8 cellular contexts compared by ENCODE assay signal in the genomic region with DNA sequence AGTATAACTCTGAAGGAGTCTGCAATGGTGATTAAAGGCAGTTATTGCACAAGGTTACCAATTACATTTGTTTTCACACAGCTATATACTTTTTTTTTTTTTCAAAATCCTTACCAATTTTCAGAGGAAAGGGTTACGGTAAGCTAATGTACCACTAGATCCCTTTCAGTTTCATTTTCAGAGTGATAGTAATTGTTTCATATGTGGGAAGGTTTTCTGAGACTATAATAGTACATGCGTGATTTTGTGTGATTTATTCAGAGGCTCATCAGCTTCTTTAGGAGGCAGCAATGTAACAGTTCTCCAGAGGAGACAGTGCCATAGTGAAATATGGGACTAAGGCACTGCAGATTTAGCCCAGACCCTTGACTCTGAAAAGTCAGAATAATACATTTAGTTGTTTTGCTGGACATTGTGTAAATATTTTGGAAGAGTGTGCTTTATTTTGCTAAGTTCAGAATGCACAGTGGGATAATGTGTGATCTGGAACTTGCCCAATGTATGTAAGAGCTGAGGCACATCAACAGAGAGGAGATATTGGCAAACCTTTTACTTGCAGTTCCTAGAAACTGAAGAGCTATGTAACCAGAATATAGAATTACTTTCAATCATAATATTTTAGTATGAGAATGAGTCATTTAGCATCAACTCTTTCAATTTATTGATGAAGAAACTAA.
DNase-seq lines count a peak whose midpoint lies in the region; ATAC-seq lines count a peak whose summit lies in the region.

No MANE protein-coding gene starts in this region.

- peak overlapping the region; percentile 78 for H3K27ac Mint-ChIP-seq in activated naive CD8-positive, alpha-beta T cell treated with anti-CD3 and anti-CD28 coated beads, Interleukin-2, amount 50 U/mL, for 24 hours

- H3K27me3 Mint-ChIP-seq in activated T-cell treated with anti-CD3 and anti-CD28 coated beads, Interleukin-2, amount 50 U/mL, for 4 hours (ENCODE audit: low read depth): no peaks in the 10 kb centered on the region
- H3K27me3 Mint-ChIP-seq in activated naive CD8-positive, alpha-beta T cell treated with anti-CD3 and anti-CD28 coated beads, Interleukin-2, amount 50 U/mL, for 24 hours: no peaks in the 10 kb centered on the region

- no peak for DNase-seq in activated T-cell treated with anti-CD3 and anti-CD28 coated beads, Interleukin-2, amount 50 U/mL, for 4 hours
- no peak for DNase-seq in activated T-cell treated with anti-CD3 and anti-CD28 coated beads, Interleukin-2, amount 50 U/mL, for 48 hours
- no peak for DNase-seq in activated naive CD8-positive, alpha-beta T cell treated with anti-CD3 and anti-CD28 coated beads, Interleukin-2, amount 50 U/mL, for 24 hours
- DNase-seq in stimulated activated naive CD8-positive, alpha-beta T cell treated with anti-CD3 and anti-CD28 coated beads, Interleukin-15, Interleukin-2, amounts not matched to agents 100 U/mL and 50 U/mL, for 24 hours: no peak
- no peak for DNase-seq in stimulated activated CD8-positive, alpha-beta memory T cell treated with anti-CD3 and anti-CD28 coated beads, Interleukin-4, amount 100 ng/mL, for 48 hours
- DNase-seq in middle frontal gyrus (ENCODE audit: extremely low spot score, low spot score) (no peak), NCI-H2196 (lab: John Stamatoyannopoulos, UW; ENCODE audit: unreplicated experiment) (no peak)

- peak; percentile 77 to 83 for ATAC-seq in activated T-cell treated with anti-CD3 and anti-CD28 coated beads, Interleukin-2, amount 50 U/mL, for 4 hours
- peak; percentile 60 for ATAC-seq in HG03060 (IDR thresholded peaks at IDR 0.05; ENCODE audit: low read depth, unreplicated experiment)
- ATAC-seq in activated naive CD8-positive, alpha-beta T cell treated with anti-CD3 and anti-CD28 coated beads, Interleukin-2, amount 50 U/mL, for 24 hours: peak; percentile 75
- ATAC-seq in stimulated activated naive CD8-positive, alpha-beta T cell treated with anti-CD3 and anti-CD28 coated beads, Interleukin-15, Interleukin-2, amounts not matched to agents 100 U/mL and 50 U/mL, for 24 hours: peak; percentile 72

- no peaks in the 10 kb centered on the region for H3K9me3 Mint-ChIP-seq in activated T-cell treated with anti-CD3 and anti-CD28 coated beads, Interleukin-2, amount 50 U/mL, for 4 hours
- H3K9me3 Mint-ChIP-seq in activated naive CD8-positive, alpha-beta T cell treated with anti-CD3 and anti-CD28 coated beads, Interleukin-2, amount 50 U/mL, for 24 hours: no peaks in the 10 kb centered on the region

- H3K4me3 Mint-ChIP-seq in activated T-cell treated with anti-CD3 and anti-CD28 coated beads, Interleukin-2, amount 50 U/mL, for 4 hours: peak overlapping the region; percentile 69
- H3K4me3 Mint-ChIP-seq in activated naive CD8-positive, alpha-beta T cell treated with anti-CD3 and anti-CD28 coated beads, Interleukin-2, amount 50 U/mL, for 24 hours: peak overlapping the region; percentile 65

- H3K4me1 Mint-ChIP-seq in activated T-cell treated with anti-CD3 and anti-CD28 coated beads, Interleukin-2, amount 50 U/mL, for 4 hours (ENCODE audit: low read depth): peaks cover 21% of the 10 kb centered on the region
- peaks cover 18% of the 10 kb centered on the region for H3K4me1 Mint-ChIP-seq in activated naive CD8-positive, alpha-beta T cell treated with anti-CD3 and anti-CD28 coated beads, Interleukin-2, amount 50 U/mL, for 24 hours

- no peaks in the 10 kb centered on the region for H3K36me3 Mint-ChIP-seq in activated T-cell treated with anti-CD3 and anti-CD28 coated beads, Interleukin-2, amount 50 U/mL, for 4 hours (ENCODE audit: insufficient read depth)
- no peaks in the 10 kb centered on the region for H3K36me3 Mint-ChIP-seq in activated naive CD8-positive, alpha-beta T cell treated with anti-CD3 and anti-CD28 coated beads, Interleukin-2, amount 50 U/mL, for 24 hours (ENCODE audit: low read depth)
